11 cellular contexts compared by ENCODE assay signal in the genomic region with DNA sequence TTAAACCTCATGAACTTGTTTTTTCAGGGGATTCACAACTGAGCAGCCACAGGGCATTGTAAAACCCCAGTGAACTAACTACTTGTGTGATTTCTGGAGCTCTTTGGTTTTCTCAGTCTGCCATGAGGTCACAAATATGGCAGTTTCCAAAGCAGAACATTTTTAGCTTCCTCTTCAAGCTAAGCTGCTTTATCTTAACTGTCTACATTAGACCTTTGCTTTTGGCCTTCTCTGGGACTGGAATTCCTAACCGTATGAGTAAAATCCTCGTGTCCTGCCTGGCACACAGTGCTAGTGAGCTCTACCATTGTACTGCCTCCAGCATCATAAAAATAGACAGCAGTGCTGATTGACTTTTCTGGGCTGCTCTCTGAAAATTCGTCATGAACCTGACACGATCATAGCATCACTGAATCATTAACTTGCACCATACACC. TPM values are rescaled to one million over a fixed set of nuclear protein-coding genes. Genes with fewer than 3 reads are reported as not detected.
DNase-seq lines count a peak whose midpoint lies in the region; ATAC-seq and TF ChIP-seq lines count a peak whose summit lies in the region.
"Had no signal": no experiment of that assay in that cellular context is flagged by ENCODE, and none has a peak within 500 bp of the region (broad histone marks: within the 10 kb centered on the region; RNA-seq: fewer than 3 reads in every experiment).

No MANE protein-coding gene starts in this region.

- TF ChIP-seq CTCF in nephron (IDR thresholded peaks at IDR 0.05; ENCODE audit: unreplicated experiment in 3 of 3), result no peak

- H3K36me3 Mint-ChIP-seq in nephron (ENCODE audit: low read depth), result no peaks in the 10 kb centered on the region

- H3K27ac ChIP-seq in caudate nucleus (ENCODE audit: low read depth, low read length), result peak overlapping the region; percentile 0
- H3K27ac ChIP-seq: VCaP had no signal

- ATAC-seq in HG02884 (IDR thresholded peaks at IDR 0.05; ENCODE audit: unreplicated experiment), result peak; percentile 39
- ATAC-seq in HG03097 (IDR thresholded peaks at IDR 0.05; ENCODE audit: low FRiP score, unreplicated experiment), result no peak

- H3K27ac Mint-ChIP-seq in nephron, result peak overlapping the region in 2 of 3 experiments; percentile 43 to 48

- in situ Hi-C loops in Caki2 (cut with HindIII; ENCODE audit: low pct_unique_long_range_greater_than_20kb, low sequenced_read_pairs), result no loop called here

- H3K4me1 Mint-ChIP-seq in nephron, result peaks cover 62% of the 10 kb centered on the region

- no peak overlapping the region for H3K4me3 Mint-ChIP-seq in nephron
- H3K4me3 Mint-ChIP-seq: CD4-positive, CD25-positive, alpha-beta regulatory T cell had no signal

- no peaks in the 10 kb centered on the region for H3K9me3 Mint-ChIP-seq in nephron
- H3K9me3 Mint-ChIP-seq: CD4-positive, CD25-positive, alpha-beta regulatory T cell had no signal

- H3K27me3 Mint-ChIP-seq in nephron (ENCODE audit: low read depth), result no peaks in the 10 kb centered on the region
- H3K27me3 Mint-ChIP-seq: CD4-positive, CD25-positive, alpha-beta regulatory T cell had no signal

- DNase-seq in Caki2 (ENCODE audit: low read depth) (peak; percentile 53), caudate nucleus (lab: John Stamatoyannopoulos, UW) (peak in 18 of 61 donors; percentile 5 to 72 (median 19)), T-helper 2 cell (no peak), NOMO-1 treated with dmso at 0.1 percent for 144 hours (lab: John Stamatoyannopoulos, UW; ENCODE audit: unreplicated experiment) (no peak), T-helper 9 cell (no peak)
- DNase-seq: CD4-positive, CD25-positive, alpha-beta regulatory T cell; NCI-H1694 treated with DMSO at 0.1 percent for 48 hours had no signal

RNA-seq across cellular contexts. Expression of a gene that starts 22.1 kb away (rescaled TPM):
- 24.4 and 24.8 TPM in 2 replicates for total RNA-seq in Caki2 (2014; rRNA removed; shearing (Covaris generic); ENCODE audit: low replicate concordance)
